ENCODE assay signal across 3 cellular contexts in the genomic region with DNA sequence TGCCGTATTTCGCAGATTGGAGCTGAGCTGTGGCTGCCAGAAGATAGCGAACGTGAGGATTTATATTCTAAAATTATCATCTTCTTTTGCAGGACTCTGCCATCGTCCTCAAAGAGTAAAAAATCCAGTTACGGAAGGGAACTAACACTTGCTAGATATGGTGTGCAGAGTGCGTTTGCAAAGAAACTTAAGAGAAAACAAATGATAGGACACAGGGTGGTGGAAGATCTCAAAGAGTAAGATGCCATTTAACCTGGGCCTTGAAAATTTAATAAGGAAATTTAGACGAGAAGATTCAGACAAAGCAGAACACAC.
TF ChIP-seq lines count a peak whose summit lies in the region.

No MANE protein-coding gene starts in this region.

TF ChIP-seq in A549, 52 proteins besides CTCF, POLR2A, EP300 and RAD21:
- TF ChIP-seq JUN (IDR thresholded peaks at IDR 0.05) (no peak), MAZ (IDR thresholded peaks at IDR 0.05; ENCODE audit: borderline replicate concordance, low read depth, low read length) (no peak), PHF8 (IDR thresholded peaks at IDR 0.05; ENCODE audit: borderline replicate concordance, low read depth) (0 out of 2 replicates have a peak, but pooled peaks have one; percentile 8), RFX5 (IDR thresholded peaks at IDR 0.05) (no peak), ZNF302 (CRISPR knock-in tag; IDR thresholded peaks at IDR 0.05) (no peak)

TF ChIP-seq in HCT116, 20 proteins besides CTCF, POLR2A, EP300 and RAD21:
- TF ChIP-seq SP1 (IDR thresholded peaks at IDR 0.05; ENCODE audit: low read depth) (no peak), ZNF274 (IDR thresholded peaks at IDR 0.05; ENCODE audit: low read depth, low read length) (no peak), CEBPB (IDR thresholded peaks at IDR 0.05; ENCODE audit: low read depth) (no peak), SIN3A (IDR thresholded peaks at IDR 0.05; ENCODE audit: low read depth) (peak; percentile 54; the same call in 1 of the 2 replicates)
- TF ChIP-seq, protein P1, sequence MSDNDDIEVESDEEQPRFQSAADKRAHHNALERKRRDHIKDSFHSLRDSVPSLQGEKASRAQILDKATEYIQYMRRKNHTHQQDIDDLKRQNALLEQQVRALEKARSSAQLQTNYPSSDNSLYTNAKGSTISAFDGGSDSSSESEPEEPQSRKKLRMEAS (IDR thresholded peaks at IDR 0.05) = peak; percentile 57; the same call in 1 of the 2 replicates
- TF ChIP-seq, protein P2, sequence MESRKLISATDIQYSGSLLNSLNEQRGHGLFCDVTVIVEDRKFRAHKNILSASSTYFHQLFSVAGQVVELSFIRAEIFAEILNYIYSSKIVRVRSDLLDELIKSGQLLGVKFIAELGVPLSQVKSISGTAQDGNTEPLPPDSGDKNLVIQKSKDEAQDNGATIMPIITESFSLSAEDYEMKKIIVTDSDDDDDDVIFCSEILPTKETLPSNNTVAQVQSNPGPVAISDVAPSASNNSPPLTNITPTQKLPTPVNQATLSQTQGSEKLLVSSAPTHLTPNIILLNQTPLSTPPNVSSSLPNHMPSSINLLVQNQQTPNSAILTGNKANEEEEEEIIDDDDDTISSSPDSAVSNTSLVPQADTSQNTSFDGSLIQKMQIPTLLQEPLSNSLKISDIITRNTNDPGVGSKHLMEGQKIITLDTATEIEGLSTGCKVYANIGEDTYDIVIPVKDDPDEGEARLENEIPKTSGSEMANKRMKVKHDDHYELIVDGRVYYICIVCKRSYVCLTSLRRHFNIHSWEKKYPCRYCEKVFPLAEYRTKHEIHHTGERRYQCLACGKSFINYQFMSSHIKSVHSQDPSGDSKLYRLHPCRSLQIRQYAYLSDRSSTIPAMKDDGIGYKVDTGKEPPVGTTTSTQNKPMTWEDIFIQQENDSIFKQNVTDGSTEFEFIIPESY (IDR thresholded peaks at IDR 0.05; ENCODE audit: extremely low read depth, insufficient replicate concordance, low read length) = no peak

TF ChIP-seq in HepG2, 621 proteins besides CTCF, POLR2A, EP300 and RAD21 (continues in another document):
- TF ChIP-seq SPEN (CRISPR knock-in tag; IDR thresholded peaks at IDR 0.05; ENCODE audit: low read depth) = peak; percentile 3; the same call in 1 of the 2 replicates
- peak; percentile 4; the same call in 1 of the 2 replicates for TF ChIP-seq ZNF792 (CRISPR knock-in tag; IDR thresholded peaks at IDR 0.05)
- TF ChIP-seq NFIC (IDR thresholded peaks at IDR 0.05; ENCODE audit: low read length) = no peak
- TF ChIP-seq ZMYM2 (CRISPR knock-in tag; IDR thresholded peaks at IDR 0.05) = no peak
- no peak for TF ChIP-seq RARA (CRISPR knock-in tag; IDR thresholded peaks at IDR 0.05)
- TF ChIP-seq, protein P3, sequence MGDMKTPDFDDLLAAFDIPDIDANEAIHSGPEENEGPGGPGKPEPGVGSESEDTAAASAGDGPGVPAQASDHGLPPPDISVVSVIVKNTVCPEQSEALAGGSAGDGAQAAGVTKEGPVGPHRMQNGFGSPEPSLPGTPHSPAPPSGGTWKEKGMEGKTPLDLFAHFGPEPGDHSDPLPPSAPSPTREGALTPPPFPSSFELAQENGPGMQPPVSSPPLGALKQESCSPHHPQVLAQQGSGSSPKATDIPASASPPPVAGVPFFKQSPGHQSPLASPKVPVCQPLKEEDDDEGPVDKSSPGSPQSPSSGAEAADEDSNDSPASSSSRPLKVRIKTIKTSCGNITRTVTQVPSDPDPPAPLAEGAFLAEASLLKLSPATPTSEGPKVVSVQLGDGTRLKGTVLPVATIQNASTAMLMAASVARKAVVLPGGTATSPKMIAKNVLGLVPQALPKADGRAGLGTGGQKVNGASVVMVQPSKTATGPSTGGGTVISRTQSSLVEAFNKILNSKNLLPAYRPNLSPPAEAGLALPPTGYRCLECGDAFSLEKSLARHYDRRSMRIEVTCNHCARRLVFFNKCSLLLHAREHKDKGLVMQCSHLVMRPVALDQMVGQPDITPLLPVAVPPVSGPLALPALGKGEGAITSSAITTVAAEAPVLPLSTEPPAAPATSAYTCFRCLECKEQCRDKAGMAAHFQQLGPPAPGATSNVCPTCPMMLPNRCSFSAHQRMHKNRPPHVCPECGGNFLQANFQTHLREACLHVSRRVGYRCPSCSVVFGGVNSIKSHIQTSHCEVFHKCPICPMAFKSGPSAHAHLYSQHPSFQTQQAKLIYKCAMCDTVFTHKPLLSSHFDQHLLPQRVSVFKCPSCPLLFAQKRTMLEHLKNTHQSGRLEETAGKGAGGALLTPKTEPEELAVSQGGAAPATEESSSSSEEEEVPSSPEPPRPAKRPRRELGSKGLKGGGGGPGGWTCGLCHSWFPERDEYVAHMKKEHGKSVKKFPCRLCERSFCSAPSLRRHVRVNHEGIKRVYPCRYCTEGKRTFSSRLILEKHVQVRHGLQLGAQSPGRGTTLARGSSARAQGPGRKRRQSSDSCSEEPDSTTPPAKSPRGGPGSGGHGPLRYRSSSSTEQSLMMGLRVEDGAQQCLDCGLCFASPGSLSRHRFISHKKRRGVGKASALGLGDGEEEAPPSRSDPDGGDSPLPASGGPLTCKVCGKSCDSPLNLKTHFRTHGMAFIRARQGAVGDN (CRISPR knock-in tag; IDR thresholded peaks at IDR 0.05) = no peak
- no peak for TF ChIP-seq DR1 (CRISPR knock-in tag; IDR thresholded peaks at IDR 0.05)
- TF ChIP-seq, protein P4, sequence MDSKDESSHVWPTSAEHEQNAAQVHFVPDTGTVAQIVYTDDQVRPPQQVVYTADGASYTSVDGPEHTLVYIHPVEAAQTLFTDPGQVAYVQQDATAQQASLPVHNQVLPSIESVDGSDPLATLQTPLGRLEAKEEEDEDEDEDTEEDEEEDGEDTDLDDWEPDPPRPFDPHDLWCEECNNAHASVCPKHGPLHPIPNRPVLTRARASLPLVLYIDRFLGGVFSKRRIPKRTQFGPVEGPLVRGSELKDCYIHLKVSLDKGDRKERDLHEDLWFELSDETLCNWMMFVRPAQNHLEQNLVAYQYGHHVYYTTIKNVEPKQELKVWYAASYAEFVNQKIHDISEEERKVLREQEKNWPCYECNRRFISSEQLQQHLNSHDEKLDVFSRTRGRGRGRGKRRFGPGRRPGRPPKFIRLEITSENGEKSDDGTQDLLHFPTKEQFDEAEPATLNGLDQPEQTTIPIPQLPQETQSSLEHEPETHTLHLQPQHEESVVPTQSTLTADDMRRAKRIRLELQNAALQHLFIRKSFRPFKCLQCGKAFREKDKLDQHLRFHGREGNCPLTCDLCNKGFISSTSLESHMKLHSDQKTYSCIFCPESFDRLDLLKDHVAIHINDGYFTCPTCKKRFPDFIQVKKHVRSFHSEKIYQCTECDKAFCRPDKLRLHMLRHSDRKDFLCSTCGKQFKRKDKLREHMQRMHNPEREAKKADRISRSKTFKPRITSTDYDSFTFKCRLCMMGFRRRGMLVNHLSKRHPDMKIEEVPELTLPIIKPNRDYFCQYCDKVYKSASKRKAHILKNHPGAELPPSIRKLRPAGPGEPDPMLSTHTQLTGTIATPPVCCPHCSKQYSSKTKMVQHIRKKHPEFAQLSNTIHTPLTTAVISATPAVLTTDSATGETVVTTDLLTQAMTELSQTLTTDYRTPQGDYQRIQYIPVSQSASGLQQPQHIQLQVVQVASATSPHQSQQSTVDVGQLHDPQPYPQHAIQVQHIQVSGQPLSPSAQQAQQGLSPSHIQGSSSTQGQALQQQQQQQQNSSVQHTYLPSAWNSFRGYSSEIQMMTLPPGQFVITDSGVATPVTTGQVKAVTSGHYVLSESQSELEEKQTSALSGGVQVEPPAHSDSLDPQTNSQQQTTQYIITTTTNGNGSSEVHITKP (CRISPR knock-in tag; IDR thresholded peaks at IDR 0.05; ENCODE audit: low read depth) = no peak
- TF ChIP-seq BORCS8-MEF2B (CRISPR knock-in tag; IDR thresholded peaks at IDR 0.05) = no peak
- TF ChIP-seq GFI1 (CRISPR knock-in tag; IDR thresholded peaks at IDR 0.05; ENCODE audit: borderline replicate concordance) = no peak
- TF ChIP-seq ZNF761 (CRISPR knock-in tag; conservative IDR thresholded peaks at IDR 0.05) = 0 out of 2 replicates have a peak, but pooled peaks have one; percentile 5
- TF ChIP-seq, protein P5, sequence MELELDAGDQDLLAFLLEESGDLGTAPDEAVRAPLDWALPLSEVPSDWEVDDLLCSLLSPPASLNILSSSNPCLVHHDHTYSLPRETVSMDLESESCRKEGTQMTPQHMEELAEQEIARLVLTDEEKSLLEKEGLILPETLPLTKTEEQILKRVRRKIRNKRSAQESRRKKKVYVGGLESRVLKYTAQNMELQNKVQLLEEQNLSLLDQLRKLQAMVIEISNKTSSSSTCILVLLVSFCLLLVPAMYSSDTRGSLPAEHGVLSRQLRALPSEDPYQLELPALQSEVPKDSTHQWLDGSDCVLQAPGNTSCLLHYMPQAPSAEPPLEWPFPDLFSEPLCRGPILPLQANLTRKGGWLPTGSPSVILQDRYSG (CRISPR knock-in tag; IDR thresholded peaks at IDR 0.05) = no peak
- peak; percentile 24; the same call in 1 of the 2 replicates for TF ChIP-seq DNMT3B (CRISPR knock-in tag; conservative IDR thresholded peaks at IDR 0.05)
- TF ChIP-seq POLR2AphosphoS5 (IDR thresholded peaks at IDR 0.05; ENCODE audit: low read depth, low read length) = peak; percentile 60; the same call in 1 of the 2 replicates
- TF ChIP-seq, protein P6, sequence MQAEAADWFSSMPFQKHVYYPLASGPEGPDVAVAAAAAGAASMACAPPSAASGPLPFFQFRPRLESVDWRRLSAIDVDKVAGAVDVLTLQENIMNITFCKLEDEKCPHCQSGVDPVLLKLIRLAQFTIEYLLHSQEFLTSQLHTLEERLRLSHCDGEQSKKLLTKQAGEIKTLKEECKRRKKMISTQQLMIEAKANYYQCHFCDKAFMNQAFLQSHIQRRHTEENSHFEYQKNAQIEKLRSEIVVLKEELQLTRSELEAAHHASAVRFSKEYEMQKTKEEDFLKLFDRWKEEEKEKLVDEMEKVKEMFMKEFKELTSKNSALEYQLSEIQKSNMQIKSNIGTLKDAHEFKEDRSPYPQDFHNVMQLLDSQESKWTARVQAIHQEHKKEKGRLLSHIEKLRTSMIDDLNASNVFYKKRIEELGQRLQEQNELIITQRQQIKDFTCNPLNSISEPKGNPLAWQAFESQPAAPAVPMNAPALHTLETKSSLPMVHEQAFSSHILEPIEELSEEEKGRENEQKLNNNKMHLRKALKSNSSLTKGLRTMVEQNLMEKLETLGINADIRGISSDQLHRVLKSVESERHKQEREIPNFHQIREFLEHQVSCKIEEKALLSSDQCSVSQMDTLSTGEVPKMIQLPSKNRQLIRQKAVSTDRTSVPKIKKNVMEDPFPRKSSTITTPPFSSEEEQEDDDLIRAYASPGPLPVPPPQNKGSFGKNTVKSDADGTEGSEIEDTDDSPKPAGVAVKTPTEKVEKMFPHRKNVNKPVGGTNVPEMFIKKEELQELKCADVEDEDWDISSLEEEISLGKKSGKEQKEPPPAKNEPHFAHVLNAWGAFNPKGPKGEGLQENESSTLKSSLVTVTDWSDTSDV (CRISPR knock-in tag; IDR thresholded peaks at IDR 0.05) = no peak
- TF ChIP-seq EED (CRISPR knock-in tag; IDR thresholded peaks at IDR 0.05) = no peak
- no peak for TF ChIP-seq ZNF331 (CRISPR knock-in tag; IDR thresholded peaks at IDR 0.05)
- no peak for TF ChIP-seq MEIS1 (CRISPR knock-in tag; IDR thresholded peaks at IDR 0.05; ENCODE audit: borderline replicate concordance)
- TF ChIP-seq, protein P7, sequence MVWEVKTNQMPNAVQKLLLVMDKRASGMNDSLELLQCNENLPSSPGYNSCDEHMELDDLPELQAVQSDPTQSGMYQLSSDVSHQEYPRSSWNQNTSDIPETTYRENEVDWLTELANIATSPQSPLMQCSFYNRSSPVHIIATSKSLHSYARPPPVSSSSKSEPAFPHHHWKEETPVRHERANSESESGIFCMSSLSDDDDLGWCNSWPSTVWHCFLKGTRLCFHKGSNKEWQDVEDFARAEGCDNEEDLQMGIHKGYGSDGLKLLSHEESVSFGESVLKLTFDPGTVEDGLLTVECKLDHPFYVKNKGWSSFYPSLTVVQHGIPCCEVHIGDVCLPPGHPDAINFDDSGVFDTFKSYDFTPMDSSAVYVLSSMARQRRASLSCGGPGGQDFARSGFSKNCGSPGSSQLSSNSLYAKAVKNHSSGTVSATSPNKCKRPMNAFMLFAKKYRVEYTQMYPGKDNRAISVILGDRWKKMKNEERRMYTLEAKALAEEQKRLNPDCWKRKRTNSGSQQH (CRISPR knock-in tag; IDR thresholded peaks at IDR 0.05; ENCODE audit: low read depth) = peak; percentile 30; the same call in 1 of the 2 replicates
- TF ChIP-seq ZNF607 (CRISPR knock-in tag; IDR thresholded peaks at IDR 0.05; ENCODE audit: borderline replicate concordance) = no peak
- TF ChIP-seq, protein P8, sequence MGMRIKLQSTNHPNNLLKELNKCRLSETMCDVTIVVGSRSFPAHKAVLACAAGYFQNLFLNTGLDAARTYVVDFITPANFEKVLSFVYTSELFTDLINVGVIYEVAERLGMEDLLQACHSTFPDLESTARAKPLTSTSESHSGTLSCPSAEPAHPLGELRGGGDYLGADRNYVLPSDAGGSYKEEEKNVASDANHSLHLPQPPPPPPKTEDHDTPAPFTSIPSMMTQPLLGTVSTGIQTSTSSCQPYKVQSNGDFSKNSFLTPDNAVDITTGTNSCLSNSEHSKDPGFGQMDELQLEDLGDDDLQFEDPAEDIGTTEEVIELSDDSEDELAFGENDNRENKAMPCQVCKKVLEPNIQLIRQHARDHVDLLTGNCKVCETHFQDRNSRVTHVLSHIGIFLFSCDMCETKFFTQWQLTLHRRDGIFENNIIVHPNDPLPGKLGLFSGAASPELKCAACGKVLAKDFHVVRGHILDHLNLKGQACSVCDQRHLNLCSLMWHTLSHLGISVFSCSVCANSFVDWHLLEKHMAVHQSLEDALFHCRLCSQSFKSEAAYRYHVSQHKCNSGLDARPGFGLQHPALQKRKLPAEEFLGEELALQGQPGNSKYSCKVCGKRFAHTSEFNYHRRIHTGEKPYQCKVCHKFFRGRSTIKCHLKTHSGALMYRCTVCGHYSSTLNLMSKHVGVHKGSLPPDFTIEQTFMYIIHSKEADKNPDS (CRISPR knock-in tag; IDR thresholded peaks at IDR 0.05) = no peak
- no peak for TF ChIP-seq CAMTA2 (CRISPR knock-in tag; IDR thresholded peaks at IDR 0.05; ENCODE audit: borderline replicate concordance)
- no peak for TF ChIP-seq TBP (CRISPR knock-in tag; IDR thresholded peaks at IDR 0.05)
- TF ChIP-seq, protein P9, sequence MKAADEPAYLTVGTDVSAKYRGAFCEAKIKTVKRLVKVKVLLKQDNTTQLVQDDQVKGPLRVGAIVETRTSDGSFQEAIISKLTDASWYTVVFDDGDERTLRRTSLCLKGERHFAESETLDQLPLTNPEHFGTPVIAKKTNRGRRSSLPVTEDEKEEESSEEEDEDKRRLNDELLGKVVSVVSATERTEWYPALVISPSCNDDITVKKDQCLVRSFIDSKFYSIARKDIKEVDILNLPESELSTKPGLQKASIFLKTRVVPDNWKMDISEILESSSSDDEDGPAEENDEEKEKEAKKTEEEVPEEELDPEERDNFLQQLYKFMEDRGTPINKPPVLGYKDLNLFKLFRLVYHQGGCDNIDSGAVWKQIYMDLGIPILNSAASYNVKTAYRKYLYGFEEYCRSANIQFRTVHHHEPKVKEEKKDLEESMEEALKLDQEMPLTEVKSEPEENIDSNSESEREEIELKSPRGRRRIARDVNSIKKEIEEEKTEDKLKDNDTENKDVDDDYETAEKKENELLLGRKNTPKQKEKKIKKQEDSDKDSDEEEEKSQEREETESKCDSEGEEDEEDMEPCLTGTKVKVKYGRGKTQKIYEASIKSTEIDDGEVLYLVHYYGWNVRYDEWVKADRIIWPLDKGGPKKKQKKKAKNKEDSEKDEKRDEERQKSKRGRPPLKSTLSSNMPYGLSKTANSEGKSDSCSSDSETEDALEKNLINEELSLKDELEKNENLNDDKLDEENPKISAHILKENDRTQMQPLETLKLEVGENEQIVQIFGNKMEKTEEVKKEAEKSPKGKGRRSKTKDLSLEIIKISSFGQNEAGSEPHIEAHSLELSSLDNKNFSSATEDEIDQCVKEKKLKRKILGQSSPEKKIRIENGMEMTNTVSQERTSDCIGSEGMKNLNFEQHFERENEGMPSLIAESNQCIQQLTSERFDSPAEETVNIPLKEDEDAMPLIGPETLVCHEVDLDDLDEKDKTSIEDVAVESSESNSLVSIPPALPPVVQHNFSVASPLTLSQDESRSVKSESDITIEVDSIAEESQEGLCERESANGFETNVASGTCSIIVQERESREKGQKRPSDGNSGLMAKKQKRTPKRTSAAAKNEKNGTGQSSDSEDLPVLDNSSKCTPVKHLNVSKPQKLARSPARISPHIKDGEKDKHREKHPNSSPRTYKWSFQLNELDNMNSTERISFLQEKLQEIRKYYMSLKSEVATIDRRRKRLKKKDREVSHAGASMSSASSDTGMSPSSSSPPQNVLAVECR (CRISPR knock-in tag; IDR thresholded peaks at IDR 0.05; ENCODE audit: borderline replicate concordance) = no peak
- no peak for TF ChIP-seq ZNF572 (CRISPR knock-in tag; IDR thresholded peaks at IDR 0.05)
- TF ChIP-seq ZNF780A (CRISPR knock-in tag; IDR thresholded peaks at IDR 0.05) = no peak
